Comparison of ENCODE assay signal across 19 cellular contexts in genomic region chr3:12190221-12190807, GRCh38. TPM values are rescaled to one million over a fixed set of nuclear protein-coding genes. Genes with fewer than 3 reads are reported as not detected.
A peak's percentile ranks its signal among the peaks of the same experiment; 100 is the strongest.
DNase-seq lines count a peak whose midpoint lies in the region; ATAC-seq and TF ChIP-seq lines count a peak whose summit lies in the region.
"Had no signal": no experiment of that assay in that cellular context is flagged by ENCODE, and none has a peak within 500 bp of the region (broad histone marks: within the 10 kb centered on the region; RNA-seq: fewer than 3 reads in every experiment).

No MANE protein-coding gene starts in this region.

- TF ChIP-seq POLR2A in esophagus muscularis mucosa (IDR thresholded peaks at IDR 0.05; ENCODE audit: low read depth) = no peak
- TF ChIP-seq POLR2A in transverse colon (IDR thresholded peaks at IDR 0.05) = no peak

- H3K4me1 ChIP-seq in mammary epithelial cell (ENCODE audit: insufficient read depth, low read length) (peaks cover 48% of the 10 kb centered on the region), Panc1 (ENCODE audit: control insufficient read depth, insufficient read depth, low read length) (peaks cover 25% of the 10 kb centered on the region), esophagus muscularis mucosa (peaks cover 9 to 46% (median 26%) of the 10 kb centered on the region in 4 donors), transverse colon (peaks cover 16 to 49% (median 38%) of the 10 kb centered on the region in 4 donors)

- H3K9me3 Mint-ChIP-seq in MCF 10A (ENCODE audit: unreplicated experiment) = no peaks in the 10 kb centered on the region
- H3K9me3 Mint-ChIP-seq in stimulated activated naive B cell treated with anti-CD40 and anti-IgM and Interleukin-4, amounts not matched to agents 10 μg/mL and 1 μg/mL and 100 μg/mL, for 72 hours = peaks cover 3 to 8% of the 10 kb centered on the region in 2 donors
- H3K9me3 Mint-ChIP-seq: H9 had no signal

- 100% methylated on average over 8 of the region's 9 CpGs for WGBS in mammary epithelial cell (ENCODE audit: low coverage, missing lambda C conversion rate)
- WGBS in esophagus muscularis mucosa = 92% methylated on average over 9 of the region's 9 CpGs
- WGBS in transverse colon (ENCODE audit: low coverage in 1 of 2), 2 donors = 83 to 97% methylated on average over 1 to 9 of the region's 9 CpGs

- H2AFZ ChIP-seq in mammary epithelial cell (ENCODE audit: low read depth, low read length) = no peak overlapping the region

- TF ChIP-seq EP300 in esophagus muscularis mucosa (IDR thresholded peaks at IDR 0.05) (no peak), transverse colon (IDR thresholded peaks at IDR 0.05; ENCODE audit: low read depth) (no peak)

- H3K27me3 ChIP-seq in mammary epithelial cell (ENCODE audit: insufficient read depth, low read length) (no peaks in the 10 kb centered on the region), Panc1 (ENCODE audit: control insufficient read depth, insufficient read depth, low read length) (no peaks in the 10 kb centered on the region), esophagus muscularis mucosa (no peaks in the 10 kb centered on the region), transverse colon (no peaks in the 10 kb centered on the region)

- BruUV-seq in MCF 10A (replicated peaks; lab: Mats Ljungman, UMichigan) (no TSS peak), mammary epithelial cell (replicated peaks; lab: Mats Ljungman, UMichigan) (no TSS peak), Panc1 (replicated peaks; lab: Mats Ljungman, UMichigan) (no TSS peak)

- no peak overlapping the region for H3K4me2 ChIP-seq in mammary epithelial cell (ENCODE audit: insufficient read depth, low read depth, low read length)

- no peak overlapping the region for H3K27ac ChIP-seq in mammary epithelial cell (ENCODE audit: insufficient read depth, low read depth, low read length)
- H3K27ac ChIP-seq in Panc1 (ENCODE audit: low read length) = peak overlapping the region; percentile 63; the same call in 1 of the 2 replicates
- no peak overlapping the region for H3K27ac ChIP-seq in esophagus muscularis mucosa (replicated peaks in 1 of 4)
- H3K27ac ChIP-seq in transverse colon = no peak overlapping the region

- H3K9ac ChIP-seq in mammary epithelial cell (ENCODE audit: insufficient read depth, low read length) = no peak overlapping the region

- no peaks in the 10 kb centered on the region for H3K36me3 Mint-ChIP-seq in MCF 10A (ENCODE audit: insufficient read depth, unreplicated experiment)
- peaks cover 1 to 12% of the 10 kb centered on the region in 2 donors for H3K36me3 Mint-ChIP-seq in stimulated activated naive B cell treated with anti-CD40 and anti-IgM and Interleukin-4, amounts not matched to agents 10 μg/mL and 1 μg/mL and 100 μg/mL, for 72 hours

- no peak for ATAC-seq in Panc1
- no peak for ATAC-seq in stimulated activated naive B cell treated with anti-CD40 and anti-IgM and Interleukin-4, amounts not matched to agents 10 μg/mL and 1 μg/mL and 100 μg/mL, for 72 hours (replicated peaks)
- ATAC-seq: HepG2 had no signal

- H3K4me3 ChIP-seq in mammary epithelial cell (replicated peaks in 1 of 3; ENCODE audit: insufficient read depth in 1 of 3, low read depth in 2 of 3, low read length in 3 of 3) (no peak overlapping the region), Panc1 (ENCODE audit: low read depth in 2 of 2, low read length in 2 of 2) (no peak overlapping the region), esophagus muscularis mucosa (no peak overlapping the region), transverse colon (no peak overlapping the region)

- H3K27ac Mint-ChIP-seq in MCF 10A (ENCODE audit: low read depth, unreplicated experiment) = peak overlapping the region; percentile 76
- peak overlapping the region; percentile 49 for H3K27ac Mint-ChIP-seq in stimulated activated naive B cell treated with anti-CD40 and anti-IgM and Interleukin-4, amounts not matched to agents 10 μg/mL and 1 μg/mL and 100 μg/mL, for 72 hours

- DNase-seq in MCF 10A (ENCODE audit: unreplicated experiment) (no peak), mammary epithelial cell (no peak), Panc1 (ENCODE audit: low read depth, low spot score) (no peak), esophagus muscularis mucosa (ENCODE audit: extremely low spot score) (peak; percentile 83), transverse colon (no peak), HuH-7 (ENCODE audit: low spot score) (no peak), DMS153 treated with DMSO at 0.1 percent for 48 hours (lab: John Stamatoyannopoulos, UW; ENCODE audit: unreplicated experiment) (no peak)
- no peak for DNase-seq in stimulated activated naive B cell treated with anti-CD40 and anti-IgM and Interleukin-4, amounts not matched to agents 10 μg/mL and 1 μg/mL and 100 μg/mL, for 72 hours
- DNase-seq: C1 segment of cervical spinal cord, DMS79, H9, NCI-H1048, NCI-H1436, NCI-H1930, NCI-H226, NCI-H524, NCI-H82, RPMI8226 had no signal

- TF ChIP-seq CTCF in MCF 10A (IDR thresholded peaks at IDR 0.05; ENCODE audit: unreplicated experiment) (no peak), mammary epithelial cell (conservative IDR thresholded peaks at IDR 0.05 in 1 of 2, IDR thresholded peaks at IDR 0.05 in 1 of 2; ENCODE audit: extremely low read depth in 1 of 2, insufficient read depth in 1 of 2, low read depth in 1 of 2, low read length in 2 of 2) (no peak), Panc1 (IDR thresholded peaks at IDR 0.05) (no peak), esophagus muscularis mucosa (IDR thresholded peaks at IDR 0.05) (no peak), transverse colon (IDR thresholded peaks at IDR 0.05) (no peak)

- peaks cover 47% of the 10 kb centered on the region for H3K4me1 Mint-ChIP-seq in MCF 10A (ENCODE audit: insufficient read depth, unreplicated experiment)
- H3K4me1 Mint-ChIP-seq in stimulated activated naive B cell treated with anti-CD40 and anti-IgM and Interleukin-4, amounts not matched to agents 10 μg/mL and 1 μg/mL and 100 μg/mL, for 72 hours = peaks cover 60 to 96% of the 10 kb centered on the region in 2 donors

- intact Hi-C loops in MCF 10A (cut with micrococcal nuclease) = no loop called here
- intact Hi-C loops in mammary epithelial cell (cut with micrococcal nuclease) = no loop called here
- intact Hi-C loops in Panc1 (cut with micrococcal nuclease; ENCODE audit: unreplicated experiment) = loop anchor here (10.0 kb wide), 1 partner anchor 94 kb away; the partner anchor contains the start of gene PPARG
- intact Hi-C loops in esophagus muscularis mucosa (cut with DNase I) = no loop called here
- intact Hi-C loops in transverse colon (cut with DNase I; ENCODE audit: low total_unique reads) = no loop called here

- no peaks in the 10 kb centered on the region for H3K79me2 ChIP-seq in mammary epithelial cell (ENCODE audit: insufficient read depth, low read length)

- H3K27me3 Mint-ChIP-seq in MCF 10A (ENCODE audit: insufficient read depth, unreplicated experiment) = no peaks in the 10 kb centered on the region
- no peaks in the 10 kb centered on the region for H3K27me3 Mint-ChIP-seq in stimulated activated naive B cell treated with anti-CD40 and anti-IgM and Interleukin-4, amounts not matched to agents 10 μg/mL and 1 μg/mL and 100 μg/mL, for 72 hours

- in situ Hi-C loops in mammary epithelial cell (cut with MboI; ENCODE audit: low sequenced_read_pairs in 2 of 2) (no loop called here), Panc1 (cut with HindIII; ENCODE audit: low pct_unique_long_range_greater_than_20kb, low sequenced_read_pairs) (no loop called here), transverse colon (cut with MboI; ENCODE audit: low pct_ligation_motif_present in 1 of 4, low pct_unique_long_range_greater_than_20kb in 1 of 4, low sequenced_read_pairs in 3 of 4) (no loop called here)

- H3K9me3 ChIP-seq in mammary epithelial cell (replicated peaks; ENCODE audit: insufficient read depth, low read length) = no peaks in the 10 kb centered on the region
- H3K9me3 ChIP-seq in Panc1 (ENCODE audit: control insufficient read depth, insufficient read depth, low read depth, low read length) = no peaks in the 10 kb centered on the region
- H3K9me3 ChIP-seq in esophagus muscularis mucosa = no peaks in the 10 kb centered on the region
- H3K9me3 ChIP-seq in transverse colon = no peaks in the 10 kb centered on the region

- POLR2A ChIA-PET in MCF 10A (lab: Yijun Ruan, JAX) (interaction anchor here (0.9 kb wide), 1 partner anchor 294 kb away, joined by 6 read pairs; the partner anchor contains the start of gene TSEN2), Panc1 (lab: Charles Lee) (no interaction called here)

- CTCF ChIA-PET in MCF 10A (lab: Yijun Ruan, JAX) = interaction anchor here (0.6 to 8.2 kb wide), 2 partner anchors 14 to 17 kb away, joined by 3 to 86 read pairs; no protein-coding TSS in a partner anchor
- CTCF ChIA-PET in mammary epithelial cell (lab: Charles Lee; ENCODE audit: low non-redundant PET) = no interaction called here
- CTCF ChIA-PET in Panc1 (lab: Charles Lee) = no interaction called here

- H3K4me3 Mint-ChIP-seq in MCF 10A (ENCODE audit: unreplicated experiment) = no peak overlapping the region
- peak overlapping the region in 1 of 2 donors; percentile 47 for H3K4me3 Mint-ChIP-seq in stimulated activated naive B cell treated with anti-CD40 and anti-IgM and Interleukin-4, amounts not matched to agents 10 μg/mL and 1 μg/mL and 100 μg/mL, for 72 hours
- H3K4me3 Mint-ChIP-seq: H9 had no signal

- dilution Hi-C loops in mammary epithelial cell (cut with HindIII; ENCODE audit: low sequenced_read_pairs) = no loop called here

- H3K36me3 ChIP-seq in mammary epithelial cell (ENCODE audit: insufficient read depth, low read length) (no peaks in the 10 kb centered on the region), Panc1 (ENCODE audit: control insufficient read depth, insufficient read depth, low read length) (no peaks in the 10 kb centered on the region), esophagus muscularis mucosa (no peaks in the 10 kb centered on the region), transverse colon (no peaks in the 10 kb centered on the region)

- no peaks in the 10 kb centered on the region for H4K20me1 ChIP-seq in mammary epithelial cell (ENCODE audit: insufficient read depth, low read length)

RNA-seq across cellular contexts. Expression of gene TIMP4, which starts 31.6 kb away (rescaled TPM):
- not detected in 2 replicates for total RNA-seq in MCF 10A (2022)
- total RNA-seq in mammary epithelial cell = not detected
- polyA plus RNA-seq in mammary epithelial cell = not detected
- polyA minus RNA-seq in mammary epithelial cell = not detected
- not detected for total RNA-seq in Panc1 (2021; ENCODE audit: unreplicated experiment)
- polyA plus RNA-seq in Panc1 (2012; ENCODE audit: insufficient read length) = not detected
- 10 to 100 TPM; 24.1 to 48.0 (median 30.5) TPM for total RNA-seq in esophagus muscularis mucosa
- 1 to 10 TPM; 1.1 to 7.9 (median 5.1) TPM for total RNA-seq in transverse colon
